8 cellular contexts compared by ENCODE assay signal in the genomic region with DNA sequence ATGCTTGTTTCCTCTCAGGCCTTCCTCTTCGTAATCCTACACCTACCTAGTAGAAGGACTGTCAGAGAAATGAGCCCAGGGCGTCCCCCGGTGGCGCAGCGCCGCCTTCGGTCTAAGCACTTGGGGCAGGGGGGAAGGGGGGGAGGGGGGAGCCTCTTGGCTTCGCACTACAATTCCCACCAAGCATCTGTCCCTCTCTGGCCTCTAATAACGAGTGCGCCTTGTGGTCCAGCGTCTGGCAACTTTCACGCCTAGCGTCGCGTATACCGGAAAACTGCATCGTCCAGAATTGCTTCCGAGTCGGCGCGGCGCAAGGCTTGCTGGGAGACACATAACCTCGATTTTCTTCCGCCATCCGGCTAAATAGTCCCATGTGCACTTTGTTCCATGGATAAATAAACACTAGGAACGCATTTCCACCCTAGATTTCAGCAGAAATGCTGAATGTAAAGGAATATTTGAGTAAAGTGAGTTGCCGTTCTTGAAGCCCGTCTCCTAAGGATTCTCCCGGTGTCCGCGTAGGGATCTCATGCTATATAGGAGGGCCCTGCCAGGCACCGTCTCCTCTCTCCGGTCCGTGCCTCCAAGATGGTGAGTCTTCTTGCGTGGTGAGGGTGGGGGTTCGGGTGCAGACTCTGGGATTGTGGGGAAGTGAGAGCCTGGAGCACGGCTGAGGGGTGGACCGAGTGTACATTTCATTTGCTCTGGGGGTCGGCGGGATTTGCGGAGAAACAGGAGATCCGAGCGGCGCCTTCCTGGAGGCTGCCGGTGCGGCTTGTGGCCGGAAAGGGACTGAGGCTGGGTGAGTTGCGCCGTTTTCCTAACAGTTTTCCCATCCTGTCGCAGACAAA. TPM values are rescaled to one million over a fixed set of nuclear protein-coding genes. Genes with fewer than 3 reads are reported as not detected.
DNase-seq lines count a peak whose midpoint lies in the region; ATAC-seq lines count a peak whose summit lies in the region.

A gene (plus strand): TSS at position 340 of the 851 bp plus-strand sequence. CDS start 249 bp downstream, at position 589.

- intact Hi-C loops in activated T-helper 1 cell treated with anti-CD3 and anti-CD28 coated beads, Interleukin-12 subunit alpha, Interleukin-12 subunit beta, Interleukin-2, Interleukin-4 antibody, amounts not matched to agents 30 ng/mL and 10 ng/mL and 1 ng/mL, durations not matched to agents 14 hours and 24 hours and 36 hours (cut with micrococcal nuclease): loop anchor here (1.0 to 10.0 kb wide), 14 partner anchors 13 to 304 kb away; a partner anchor contains a TSS

- no peaks in the 10 kb centered on the region for H3K9me2 ChIP-seq in GM23248 (ENCODE audit: insufficient read depth)

- no peaks in the 10 kb centered on the region for H3K27me3 ChIP-seq in GM23248 (replicated peaks; ENCODE audit: insufficient read depth)

- H3K4me3 Mint-ChIP-seq in activated T-helper 1 cell treated with anti-CD3 and anti-CD28 coated beads, Interleukin-12 subunit alpha, Interleukin-12 subunit beta, Interleukin-2, Interleukin-4 antibody, amounts not matched to agents 30 ng/mL and 10 ng/mL and 1 ng/mL, durations not matched to agents 14 hours and 24 hours and 36 hours: peak within 1 kb of the TSS; percentile 97
- H3K4me3 Mint-ChIP-seq in naive B cell: peak within 1 kb of the TSS; percentile 91 to 100 (median 99)
- peak within 1 kb of the TSS; percentile 90 for H3K4me3 Mint-ChIP-seq in stimulated activated memory B cell treated with anti-CD40 and anti-IgM and Interleukin-4, amounts not matched to agents 10 μg/mL and 1 μg/mL and 100 μg/mL, for 72 hours

- H3K27ac ChIP-seq in GM23248: peak within 1 kb of the TSS; percentile 86

- H3K27ac Mint-ChIP-seq in activated T-helper 1 cell treated with anti-CD3 and anti-CD28 coated beads, Interleukin-12 subunit alpha, Interleukin-12 subunit beta, Interleukin-2, Interleukin-4 antibody, amounts not matched to agents 30 ng/mL and 10 ng/mL and 1 ng/mL, durations not matched to agents 14 hours and 24 hours and 36 hours: peak within 1 kb of the TSS; percentile 97
- peak within 1 kb of the TSS; percentile 97 to 100 (median 98) for H3K27ac Mint-ChIP-seq in naive B cell
- H3K27ac Mint-ChIP-seq in stimulated activated memory B cell treated with anti-CD40 and anti-IgM and Interleukin-4, amounts not matched to agents 10 μg/mL and 1 μg/mL and 100 μg/mL, for 72 hours: peak within 1 kb of the TSS; percentile 96

- H3K9me3 Mint-ChIP-seq in activated T-helper 1 cell treated with anti-CD3 and anti-CD28 coated beads, Interleukin-12 subunit alpha, Interleukin-12 subunit beta, Interleukin-2, Interleukin-4 antibody, amounts not matched to agents 30 ng/mL and 10 ng/mL and 1 ng/mL, durations not matched to agents 14 hours and 24 hours and 36 hours: no peaks in the 10 kb centered on the region
- H3K9me3 Mint-ChIP-seq in naive B cell: no peaks in the 10 kb centered on the region
- no peaks in the 10 kb centered on the region for H3K9me3 Mint-ChIP-seq in stimulated activated memory B cell treated with anti-CD40 and anti-IgM and Interleukin-4, amounts not matched to agents 10 μg/mL and 1 μg/mL and 100 μg/mL, for 72 hours

- 1% methylated on average over 45 to 50 of the region's 50 CpGs for WGBS in GM23248 (ENCODE audit: low coverage in 1 of 2, low lambda C conversion rate in 2 of 2, missing lambda C conversion rate in 2 of 2), 2 experiments

- peak within 1 kb of the TSS; percentile 95 for H3K9ac ChIP-seq in GM23248

- no peaks in the 10 kb centered on the region for H3K27me3 Mint-ChIP-seq in activated T-helper 1 cell treated with anti-CD3 and anti-CD28 coated beads, Interleukin-12 subunit alpha, Interleukin-12 subunit beta, Interleukin-2, Interleukin-4 antibody, amounts not matched to agents 30 ng/mL and 10 ng/mL and 1 ng/mL, durations not matched to agents 14 hours and 24 hours and 36 hours (ENCODE audit: insufficient read depth)
- H3K27me3 Mint-ChIP-seq in naive B cell: no peaks in the 10 kb centered on the region
- H3K27me3 Mint-ChIP-seq in stimulated activated memory B cell treated with anti-CD40 and anti-IgM and Interleukin-4, amounts not matched to agents 10 μg/mL and 1 μg/mL and 100 μg/mL, for 72 hours: no peaks in the 10 kb centered on the region

- H3K79me2 ChIP-seq in GM23248 (ENCODE audit: insufficient read depth): peaks cover 34% of the 10 kb centered on the region

- H3K4me3 ChIP-seq in GM23248: peak within 1 kb of the TSS; percentile 94

- H3K36me3 Mint-ChIP-seq in activated T-helper 1 cell treated with anti-CD3 and anti-CD28 coated beads, Interleukin-12 subunit alpha, Interleukin-12 subunit beta, Interleukin-2, Interleukin-4 antibody, amounts not matched to agents 30 ng/mL and 10 ng/mL and 1 ng/mL, durations not matched to agents 14 hours and 24 hours and 36 hours (ENCODE audit: low read depth): peaks cover 51% of the 10 kb centered on the region
- peaks cover 7 to 8% of the 10 kb centered on the region in 2 donors for H3K36me3 Mint-ChIP-seq in naive B cell
- H3K36me3 Mint-ChIP-seq in stimulated activated memory B cell treated with anti-CD40 and anti-IgM and Interleukin-4, amounts not matched to agents 10 μg/mL and 1 μg/mL and 100 μg/mL, for 72 hours: peaks cover 22% of the 10 kb centered on the region

- peak within 1 kb of the TSS; percentile 98 for H3K4me2 ChIP-seq in GM23248 (ENCODE audit: unreplicated experiment)

- H3K4me1 ChIP-seq in GM23248 (ENCODE audit: insufficient read depth): peaks cover 21% of the 10 kb centered on the region

- peaks cover 29% of the 10 kb centered on the region for H3K36me3 ChIP-seq in GM23248 (ENCODE audit: low read depth)

- peaks cover 49% of the 10 kb centered on the region for H3K4me1 Mint-ChIP-seq in activated T-helper 1 cell treated with anti-CD3 and anti-CD28 coated beads, Interleukin-12 subunit alpha, Interleukin-12 subunit beta, Interleukin-2, Interleukin-4 antibody, amounts not matched to agents 30 ng/mL and 10 ng/mL and 1 ng/mL, durations not matched to agents 14 hours and 24 hours and 36 hours (ENCODE audit: low read depth)
- peaks cover 17 to 37% (median 23%) of the 10 kb centered on the region in 3 donors for H3K4me1 Mint-ChIP-seq in naive B cell
- H3K4me1 Mint-ChIP-seq in stimulated activated memory B cell treated with anti-CD40 and anti-IgM and Interleukin-4, amounts not matched to agents 10 μg/mL and 1 μg/mL and 100 μg/mL, for 72 hours: peaks cover 19% of the 10 kb centered on the region

- peaks cover 5% of the 10 kb centered on the region; the same call in 1 of the 2 replicates for H4K20me1 ChIP-seq in GM23248 (ENCODE audit: insufficient read depth)

- peak; percentile 99 for DNase-seq in EH (ENCODE audit: low read depth)
- peak; percentile 100 for DNase-seq in GM23248
- DNase-seq in Kasumi-1 (lab: John Stamatoyannopoulos, UW): peak; percentile 99
- peak; percentile 100 for DNase-seq in RKO (ENCODE audit: low spot score)
- peak; percentile 90 for DNase-seq in activated T-helper 1 cell treated with anti-CD3 and anti-CD28 coated beads, Interleukin-12 subunit alpha, Interleukin-12 subunit beta, Interleukin-2, Interleukin-4 antibody, amounts not matched to agents 30 ng/mL and 10 ng/mL and 1 ng/mL, durations not matched to agents 14 hours and 24 hours and 36 hours (ENCODE audit: low spot score)
- peak; percentile 100 for DNase-seq in fibroblast of gingiva (ENCODE audit: low read depth)
- DNase-seq in naive B cell: peak; percentile 93

- H3K9me3 ChIP-seq in GM23248 (ENCODE audit: low read depth): no peaks in the 10 kb centered on the region

- H3F3A ChIP-seq in GM23248 (ENCODE audit: insufficient read depth): peaks cover 49% of the 10 kb centered on the region

- peak within 1 kb of the TSS; percentile 91 for H2AFZ ChIP-seq in GM23248

- in situ Hi-C loops in GM23248 (cut with MboI): no loop called here

- peak; percentile 93 to 95 for ATAC-seq in naive B cell (ENCODE audit: low read depth in 2 of 2)
- ATAC-seq in stimulated activated memory B cell treated with anti-CD40 and anti-IgM and Interleukin-4, amounts not matched to agents 10 μg/mL and 1 μg/mL and 100 μg/mL, for 72 hours: peak; percentile 98

RNA-seq across cellular contexts. Expression of the gene that starts here (rescaled TPM):
- total RNA-seq in GM23248 (2014; rRNA removed; shearing (Covaris generic)): 332 and 1,155 TPM in 2 replicates
- polyA plus RNA-seq in GM23248 (2016; fragmentation: Nextera tagmentation; extraction: Ambion mirVana): 271 and 274 TPM in 2 replicates
- 35.4 and 38.2 TPM in 2 replicates for total RNA-seq in activated T-helper 1 cell treated with anti-CD3 and anti-CD28 coated beads, Interleukin-12 subunit alpha, Interleukin-12 subunit beta, Interleukin-2, Interleukin-4 antibody, amounts not matched to agents 30 ng/mL and 10 ng/mL and 1 ng/mL, durations not matched to agents 14 hours and 24 hours and 36 hours
- 100 to 1,000 TPM; 199 to 764 (median 532) TPM for polyA plus RNA-seq in naive B cell (ENCODE audit: low read depth in 6 of 6)

Comparison
In these comparisons a context has a peak if more than half of its experiments do, and no peak if none do; other contexts are left out.
1. Peak in every context shown above with its lines: DNase-seq, ATAC-seq, H3K4me3 ChIP-seq and H3K27ac ChIP-seq.